ENCODE assay signal across 22 cellular contexts in genomic region chrX:100673397-100673953, GRCh38. TPM values are rescaled to one million over a fixed set of nuclear protein-coding genes. Genes with fewer than 3 reads are reported as not detected.
DNase-seq lines count a peak whose midpoint lies in the region; ATAC-seq and TF ChIP-seq lines count a peak whose summit lies in the region.
"Had no signal": no experiment of that assay in that cellular context is flagged by ENCODE, and none has a peak within 500 bp of the region (broad histone marks: within the 10 kb centered on the region; RNA-seq: fewer than 3 reads in every experiment).

No MANE protein-coding gene starts in this region.

- intact Hi-C loops in transverse colon (cut with DNase I; ENCODE audit: low total_unique reads): no loop called here

- no peak overlapping the region for H3K4me3 Mint-ChIP-seq in WTC11
- H3K4me3 Mint-ChIP-seq in type B pancreatic cell: no peak overlapping the region
- H3K4me3 Mint-ChIP-seq: endodermal cell; naive thymus-derived CD8-positive, alpha-beta T cell; stimulated activated effector memory CD8-positive, alpha-beta T cell treated with anti-CD3 and anti-CD28 coated beads, Interleukin-12 subunit alpha, Interleukin-12 subunit beta, amount 100 ng/mL, for 72 hours had no signal

- DNase-seq in HCEC 1CT (peak; percentile 86), astrocyte of the spinal cord (ENCODE audit: low read depth, low spot score) (peak; percentile 73), fibroblast of the aortic adventitia (ENCODE audit: low read depth) (peak; percentile 73), stromal cell of bone marrow (ENCODE audit: low read depth) (peak; percentile 62), WTC11 (ENCODE audit: low spot score) (no peak), transverse colon (no peak), NCI-H82 (lab: John Stamatoyannopoulos, UW) (no peak), type B pancreatic cell (ENCODE audit: extremely low spot score, unreplicated experiment) (no peak)
- DNase-seq: Caco-2; endodermal cell; hippocampal formation; naive thymus-derived CD8-positive, alpha-beta T cell; NCI-H187; NCI-H526; stimulated activated CD4-positive, alpha-beta T cell treated with anti-CD3 and anti-CD28 coated beads, Interleukin-4, amount 100 ng/mL, for 4 hours; SW 1271; WERI-Rb-1 had no signal

- H3K4me1 ChIP-seq in transverse colon: no peaks in the 10 kb centered on the region
- H3K4me1 ChIP-seq: Caco-2, right atrium auricular region had no signal

- no peaks in the 10 kb centered on the region for H3K27me3 Mint-ChIP-seq in WTC11 (ENCODE audit: low read depth)
- no peaks in the 10 kb centered on the region for H3K27me3 Mint-ChIP-seq in type B pancreatic cell

- H3K9me3 ChIP-seq in transverse colon: no peaks in the 10 kb centered on the region
- H3K9me3 ChIP-seq: Caco-2, right atrium auricular region had no signal

- H3K27ac Mint-ChIP-seq in WTC11 (no peak overlapping the region), type B pancreatic cell (no peak overlapping the region)
- H3K27ac Mint-ChIP-seq: endodermal cell; stimulated activated effector memory CD8-positive, alpha-beta T cell treated with anti-CD3 and anti-CD28 coated beads, Interleukin-12 subunit alpha, Interleukin-12 subunit beta, amount 100 ng/mL, for 72 hours had no signal

- H3K9me3 Mint-ChIP-seq in WTC11: no peaks in the 10 kb centered on the region
- no peaks in the 10 kb centered on the region for H3K9me3 Mint-ChIP-seq in type B pancreatic cell
- H3K9me3 Mint-ChIP-seq: naive thymus-derived CD8-positive, alpha-beta T cell; stimulated activated effector memory CD8-positive, alpha-beta T cell treated with anti-CD3 and anti-CD28 coated beads, Interleukin-12 subunit alpha, Interleukin-12 subunit beta, amount 100 ng/mL, for 72 hours had no signal

- ATAC-seq in WTC11: no peak
- ATAC-seq: left lobe of liver; naive thymus-derived CD8-positive, alpha-beta T cell; Panc1; stimulated activated effector memory CD8-positive, alpha-beta T cell treated with anti-CD3 and anti-CD28 coated beads, Interleukin-12 subunit alpha, Interleukin-12 subunit beta, amount 100 ng/mL, for 72 hours had no signal

- H3K27ac ChIP-seq in transverse colon: peak overlapping the region in 1 of 4 donors; percentile 7
- H3K27ac ChIP-seq: cardiac muscle cell, right atrium auricular region, WERI-Rb-1 had no signal

- peaks cover 11% of the 10 kb centered on the region; the same call in 1 of the 2 replicates for H3K4me1 Mint-ChIP-seq in WTC11
- H3K4me1 Mint-ChIP-seq in type B pancreatic cell (ENCODE audit: unreplicated experiment): no peaks in the 10 kb centered on the region

- WGBS in transverse colon (ENCODE audit: low coverage in 1 of 2), 2 donors: 42 to 57% methylated on average over 2 to 3 of the region's 3 CpGs

- TF ChIP-seq CTCF in astrocyte of the spinal cord (IDR thresholded peaks at IDR 0.05; ENCODE audit: low read depth, low read length) (no peak), fibroblast of the aortic adventitia (IDR thresholded peaks at IDR 0.05; ENCODE audit: insufficient read depth, low read length) (no peak), WTC11 (IDR thresholded peaks at IDR 0.05) (no peak), transverse colon (IDR thresholded peaks at IDR 0.05) (no peak), type B pancreatic cell (conservative IDR thresholded peaks at IDR 0.05) (no peak)

- no peak for TF ChIP-seq EP300 in transverse colon (IDR thresholded peaks at IDR 0.05; ENCODE audit: low read depth)

- no peaks in the 10 kb centered on the region for H3K36me3 ChIP-seq in transverse colon
- H3K36me3 ChIP-seq: cardiac muscle cell, right atrium auricular region, WERI-Rb-1 had no signal

- POLR2A ChIA-PET in WTC11 (lab: Charles Lee): no interaction called here

- H3K4me3 ChIP-seq in astrocyte of the spinal cord (ENCODE audit: low read depth, low read length) (no peak overlapping the region), fibroblast of the aortic adventitia (ENCODE audit: low read depth, low read length) (no peak overlapping the region), transverse colon (no peak overlapping the region)
- H3K4me3 ChIP-seq: cardiac muscle cell, right atrium auricular region had no signal

- in situ Hi-C loops in astrocyte of the spinal cord (cut with HindIII; ENCODE audit: low sequenced_read_pairs) (no loop called here), transverse colon (cut with MboI; ENCODE audit: low pct_ligation_motif_present in 1 of 4, low pct_unique_long_range_greater_than_20kb in 1 of 4, low sequenced_read_pairs in 3 of 4) (no loop called here)

- TF ChIP-seq POLR2A in transverse colon (IDR thresholded peaks at IDR 0.05): no peak

- CTCF ChIA-PET in WTC11 (lab: Charles Lee): interaction anchor here (3.0 to 7.2 kb wide), 2 partner anchors 13 to 95 kb away, joined by 28 to 94 read pairs; no protein-coding TSS in a partner anchor

- no peaks in the 10 kb centered on the region for H3K27me3 ChIP-seq in transverse colon
- H3K27me3 ChIP-seq: cardiac muscle cell, right atrium auricular region had no signal

- no peaks in the 10 kb centered on the region for H3K36me3 Mint-ChIP-seq in WTC11
- peaks cover 2% of the 10 kb centered on the region for H3K36me3 Mint-ChIP-seq in type B pancreatic cell
- H3K36me3 Mint-ChIP-seq: naive thymus-derived CD8-positive, alpha-beta T cell; stimulated activated effector memory CD8-positive, alpha-beta T cell treated with anti-CD3 and anti-CD28 coated beads, Interleukin-12 subunit alpha, Interleukin-12 subunit beta, amount 100 ng/mL, for 72 hours had no signal

TF ChIP-seq in WTC11, 78 proteins besides CTCF, POLR2A, EP300 and RAD21 (continues in another document):
- TF ChIP-seq PRRX2 (CRISPR knock-in tag; IDR thresholded peaks at IDR 0.05) (no peak), NR3C1 (CRISPR knock-in tag; conservative IDR thresholded peaks at IDR 0.05; ENCODE audit: low read depth) (no peak), ZNF232 (CRISPR knock-in tag; IDR thresholded peaks at IDR 0.05) (no peak), MXD4 (CRISPR knock-in tag; IDR thresholded peaks at IDR 0.05; ENCODE audit: borderline replicate concordance) (no peak), HMGXB4 (CRISPR knock-in tag; IDR thresholded peaks at IDR 0.05) (no peak), NR1H2 (CRISPR knock-in tag; IDR thresholded peaks at IDR 0.05) (no peak), STAT6 (CRISPR knock-in tag; conservative IDR thresholded peaks at IDR 0.05; ENCODE audit: low read depth) (no peak)

RNA-seq across cellular contexts. Expression of gene SRPX2, which starts 29.5 kb away (rescaled TPM):
- 22.0 and 26.8 TPM in 2 replicates for total RNA-seq in fibroblast of the aortic adventitia (ENCODE audit: low replicate concordance)
- 0.24 to 0.62 TPM (median 0.34 TPM) in 3 replicates for total RNA-seq in WTC11 (2021)
- total RNA-seq in transverse colon: 10 to 100 TPM in 2 of 4 donors, 1 to 10 TPM in 2; 9.3 to 72.2 (median 13.1) TPM
- total RNA-seq in type B pancreatic cell (ENCODE audit: low replicate concordance): 7.7 and 13.6 TPM in 2 replicates
- total RNA-seq: naive thymus-derived CD8-positive, alpha-beta T cell had no signal

RNA-seq across cellular contexts. Expression of gene TSPAN6, which starts 36.9 kb away (rescaled TPM):
- 32.5 and 46.6 TPM in 2 replicates for total RNA-seq in fibroblast of the aortic adventitia (ENCODE audit: low replicate concordance)
- 47.0 to 50.5 TPM (median 49.8 TPM) in 3 replicates for total RNA-seq in WTC11 (2021)
- 100 to 1,000 TPM in 2 of 4 donors, 10 to 100 TPM in 2; 16.7 to 114 (median 70.3) TPM for total RNA-seq in transverse colon
- total RNA-seq in type B pancreatic cell (ENCODE audit: low replicate concordance): 99.3 and 140 TPM in 2 replicates

RNA-seq across cellular contexts. Expression of gene SYTL4, which starts 58.4 kb away (rescaled TPM):
- 5.1 and 38.7 TPM in 2 replicates for total RNA-seq in fibroblast of the aortic adventitia (ENCODE audit: low replicate concordance)
- total RNA-seq in WTC11 (2021): 0.16 to 0.31 TPM (median 0.27 TPM) in 3 replicates
- 10 to 100 TPM; 39.0 to 49.7 (median 43.1) TPM for total RNA-seq in transverse colon
- 4.0 and 7.8 TPM in 2 replicates for total RNA-seq in type B pancreatic cell (ENCODE audit: low replicate concordance)
- total RNA-seq: naive thymus-derived CD8-positive, alpha-beta T cell had no signal

Comparison
In these comparisons a context has a peak if more than half of its experiments do, and no peak if none do; other contexts are left out.
1. DNase-seq: peak in HCEC 1CT (single experiment), astrocyte of the spinal cord (single experiment), fibroblast of the aortic adventitia (single experiment) and stromal cell of bone marrow (single experiment); none in WTC11 (single experiment), transverse colon (single experiment), NCI-H82 (single experiment) and type B pancreatic cell (single experiment).